ENCODE assay signal across 14 cellular contexts in the genomic region with DNA sequence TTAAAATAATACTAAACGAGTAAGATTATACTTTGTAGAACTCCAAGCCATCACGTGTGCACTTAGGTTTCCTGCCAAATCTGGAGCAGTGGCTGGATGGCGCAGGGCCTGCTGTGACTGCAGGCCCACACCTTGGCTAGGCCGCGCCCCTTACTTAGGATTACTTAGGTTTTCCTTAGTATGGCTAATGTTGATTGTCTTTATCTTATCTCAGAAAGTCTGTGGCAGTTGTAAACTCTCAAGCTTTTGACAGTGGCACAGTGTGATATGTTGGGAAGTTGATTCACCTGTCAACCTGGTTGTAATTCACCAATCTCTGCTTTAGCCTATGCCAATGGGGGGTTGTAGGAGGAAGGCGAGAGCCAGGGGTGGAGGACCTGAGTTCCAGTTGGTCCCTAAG.
DNase-seq lines count a peak whose midpoint lies in the region; ATAC-seq and TF ChIP-seq lines count a peak whose summit lies in the region.
"Had no signal": no experiment of that assay in that cellular context is flagged by ENCODE, and none has a peak within 500 bp of the region (broad histone marks: within the 10 kb centered on the region; RNA-seq: fewer than 3 reads in every experiment).

No MANE protein-coding gene starts in this region.

- ATAC-seq in mucosa of descending colon (peak; percentile 97), HG03196 (IDR thresholded peaks at IDR 0.05; ENCODE audit: unreplicated experiment) (no peak)
- no peak for ATAC-seq in natural killer cell treated with Interleukin-12 subunit alpha and Interleukin-12 subunit beta and Interleukin-15 and Interleukin-18, amount 100 ng/mL, for 72 hours

- no peaks in the 10 kb centered on the region for H3K27me3 Mint-ChIP-seq in Calu3 (ENCODE audit: unreplicated experiment)
- no peaks in the 10 kb centered on the region for H3K27me3 Mint-ChIP-seq in natural killer cell treated with Interleukin-12 subunit alpha and Interleukin-12 subunit beta and Interleukin-15 and Interleukin-18, amount 100 ng/mL, for 72 hours
- no peaks in the 10 kb centered on the region for H3K27me3 Mint-ChIP-seq in activated naive CD4-positive, alpha-beta T cell treated with anti-CD3 and anti-CD28 coated beads, Interleukin-2, amount 10 ng/mL, durations not matched to agents 7 days and 5 days
- H3K27me3 Mint-ChIP-seq: memory B cell had no signal

- peak overlapping the region; percentile 4; the same call in 1 of the 2 replicates for H2AFZ ChIP-seq in MM.1S (ENCODE audit: low read length)

- no peak overlapping the region for H3K4me3 ChIP-seq in MM.1S (ENCODE audit: low read length)
- H3K4me3 ChIP-seq in endocrine pancreas (ENCODE audit: control insufficient read depth, insufficient read depth, low read length) = peak overlapping the region; percentile 44
- no peak overlapping the region for H3K4me3 ChIP-seq in mucosa of descending colon
- H3K4me3 ChIP-seq: BLaER1 treated with 17β-estradiol and CSF1 and Interleukin-3, amounts not matched to agents 10 nM and 100 nM had no signal

- no peaks in the 10 kb centered on the region for H3K9me2 ChIP-seq in MM.1S (replicated peaks; ENCODE audit: insufficient read depth, low read length)

- H3K79me2 ChIP-seq in MM.1S (ENCODE audit: low read length) = no peaks in the 10 kb centered on the region

- H3K4me1 ChIP-seq in MM.1S (ENCODE audit: low read length) (peaks cover 38% of the 10 kb centered on the region), endocrine pancreas (ENCODE audit: control insufficient read depth, insufficient read depth, low read length) (peaks cover 17% of the 10 kb centered on the region), mucosa of descending colon (ENCODE audit: low read depth) (peaks cover 7% of the 10 kb centered on the region)

- peaks cover 14% of the 10 kb centered on the region for H3F3A ChIP-seq in MM.1S (ENCODE audit: insufficient read depth, low read length)

- H3K9me3 Mint-ChIP-seq in Calu3 (ENCODE audit: low read depth, unreplicated experiment) = no peaks in the 10 kb centered on the region
- no peaks in the 10 kb centered on the region for H3K9me3 Mint-ChIP-seq in natural killer cell treated with Interleukin-12 subunit alpha and Interleukin-12 subunit beta and Interleukin-15 and Interleukin-18, amount 100 ng/mL, for 72 hours
- no peaks in the 10 kb centered on the region for H3K9me3 Mint-ChIP-seq in activated naive CD4-positive, alpha-beta T cell treated with anti-CD3 and anti-CD28 coated beads, Interleukin-2, amount 10 ng/mL, durations not matched to agents 7 days and 5 days
- H3K9me3 Mint-ChIP-seq: H9, memory B cell had no signal

- H3K9me3 ChIP-seq in MM.1S (replicated peaks; ENCODE audit: insufficient read depth, low read length) (no peaks in the 10 kb centered on the region), endocrine pancreas (ENCODE audit: control insufficient read depth, low read length) (no peaks in the 10 kb centered on the region), mucosa of descending colon (no peaks in the 10 kb centered on the region)
- H3K9me3 ChIP-seq: BLaER1 treated with 17β-estradiol and CSF1 and Interleukin-3, amounts not matched to agents 10 nM and 100 nM had no signal

- no peaks in the 10 kb centered on the region for H3K27me3 ChIP-seq in MM.1S (replicated peaks; ENCODE audit: insufficient read depth, low read length)
- H3K27me3 ChIP-seq in endocrine pancreas (ENCODE audit: control insufficient read depth, insufficient read depth, low read length) = no peaks in the 10 kb centered on the region
- H3K27me3 ChIP-seq: BLaER1 treated with 17β-estradiol and CSF1 and Interleukin-3, amounts not matched to agents 10 nM and 100 nM had no signal

- H3K4me3 Mint-ChIP-seq in Calu3 (ENCODE audit: low read depth, unreplicated experiment) = no peak overlapping the region
- no peak overlapping the region for H3K4me3 Mint-ChIP-seq in natural killer cell treated with Interleukin-12 subunit alpha and Interleukin-12 subunit beta and Interleukin-15 and Interleukin-18, amount 100 ng/mL, for 72 hours
- no peak overlapping the region for H3K4me3 Mint-ChIP-seq in activated naive CD4-positive, alpha-beta T cell treated with anti-CD3 and anti-CD28 coated beads, Interleukin-2, amount 10 ng/mL, durations not matched to agents 7 days and 5 days
- H3K4me3 Mint-ChIP-seq: H9 had no signal

- H3K4me1 Mint-ChIP-seq in Calu3 (ENCODE audit: low read depth, unreplicated experiment) = peaks cover 23% of the 10 kb centered on the region
- peaks cover 0 to 4% of the 10 kb centered on the region in 2 donors for H3K4me1 Mint-ChIP-seq in natural killer cell treated with Interleukin-12 subunit alpha and Interleukin-12 subunit beta and Interleukin-15 and Interleukin-18, amount 100 ng/mL, for 72 hours (ENCODE audit: low read depth in 2 of 2)
- H3K4me1 Mint-ChIP-seq in activated naive CD4-positive, alpha-beta T cell treated with anti-CD3 and anti-CD28 coated beads, Interleukin-2, amount 10 ng/mL, durations not matched to agents 7 days and 5 days = no peaks in the 10 kb centered on the region

- peak overlapping the region; percentile 53 for H3K27ac Mint-ChIP-seq in Calu3 (ENCODE audit: unreplicated experiment)
- no peak overlapping the region for H3K27ac Mint-ChIP-seq in natural killer cell treated with Interleukin-12 subunit alpha and Interleukin-12 subunit beta and Interleukin-15 and Interleukin-18, amount 100 ng/mL, for 72 hours
- no peak overlapping the region for H3K27ac Mint-ChIP-seq in activated naive CD4-positive, alpha-beta T cell treated with anti-CD3 and anti-CD28 coated beads, Interleukin-2, amount 10 ng/mL, durations not matched to agents 7 days and 5 days
- H3K27ac Mint-ChIP-seq: H9 had no signal

- CTCF ChIA-PET in Calu3 (lab: Charles Lee) = interaction anchor here (0.8 to 1.2 kb wide), 2 partner anchors 14 to 60 kb away, joined by 3 to 5 read pairs; no protein-coding TSS in a partner anchor
- CTCF ChIA-PET in activated naive CD4-positive, alpha-beta T cell treated with anti-CD3 and anti-CD28 coated beads, Interleukin-2, amount 10 ng/mL, durations not matched to agents 7 days and 5 days (lab: Charles Lee) = no interaction called here

- no peaks in the 10 kb centered on the region for H3K36me3 Mint-ChIP-seq in Calu3 (ENCODE audit: insufficient read depth, unreplicated experiment)
- no peaks in the 10 kb centered on the region for H3K36me3 Mint-ChIP-seq in natural killer cell treated with Interleukin-12 subunit alpha and Interleukin-12 subunit beta and Interleukin-15 and Interleukin-18, amount 100 ng/mL, for 72 hours
- no peaks in the 10 kb centered on the region for H3K36me3 Mint-ChIP-seq in activated naive CD4-positive, alpha-beta T cell treated with anti-CD3 and anti-CD28 coated beads, Interleukin-2, amount 10 ng/mL, durations not matched to agents 7 days and 5 days

- BruUV-seq in Calu3 (replicated peaks; lab: Mats Ljungman, UMichigan) = no TSS peak

- DNase-seq in Calu3 (peak; percentile 48), MM.1S (no peak), mucosa of descending colon (peak; percentile 61 to 76 (median 73)), midbrain (lab: John Stamatoyannopoulos, UW) (no peak)
- no peak for DNase-seq in natural killer cell treated with Interleukin-12 subunit alpha and Interleukin-12 subunit beta and Interleukin-15 and Interleukin-18, amount 100 ng/mL, for 72 hours (ENCODE audit: low spot score)
- no peak for DNase-seq in activated naive CD4-positive, alpha-beta T cell treated with anti-CD3 and anti-CD28 coated beads, Interleukin-2, amount 10 ng/mL, durations not matched to agents 7 days and 5 days
- DNase-seq: activated T-cell treated with anti-CD3 and anti-CD28 coated beads for 4 hours, amygdala, H9, NCI-H1092 had no signal

- H3K4me2 ChIP-seq in MM.1S (ENCODE audit: low read depth, low read length) = peak overlapping the region; percentile 88
- H3K4me2 ChIP-seq: BLaER1 treated with 17β-estradiol and CSF1 and Interleukin-3, amounts not matched to agents 10 nM and 100 nM had no signal

- TF ChIP-seq CTCF in Calu3 (IDR thresholded peaks at IDR 0.05; ENCODE audit: unreplicated experiment) = no peak
- no peak for TF ChIP-seq CTCF in MM.1S (IDR thresholded peaks at IDR 0.05; ENCODE audit: low read length)
- no peak for TF ChIP-seq CTCF in mucosa of descending colon (IDR thresholded peaks at IDR 0.05)

- H3K36me3 ChIP-seq in MM.1S (replicated peaks; ENCODE audit: insufficient read depth, low read length) (no peaks in the 10 kb centered on the region), endocrine pancreas (ENCODE audit: control insufficient read depth, insufficient read depth, low read length) (no peaks in the 10 kb centered on the region), mucosa of descending colon (ENCODE audit: low read depth) (no peaks in the 10 kb centered on the region)

- H4K20me1 ChIP-seq in MM.1S (ENCODE audit: insufficient read depth, low read length) = no peaks in the 10 kb centered on the region
- H4K20me1 ChIP-seq: BLaER1 treated with 17β-estradiol and CSF1 and Interleukin-3, amounts not matched to agents 10 nM and 100 nM had no signal

- intact Hi-C loops in Calu3 (cut with micrococcal nuclease; ENCODE audit: unreplicated experiment) (no loop called here), mucosa of descending colon (cut with DNase I, micrococcal nuclease) (no loop called here)

- peak overlapping the region; percentile 63 for H3K27ac ChIP-seq in MM.1S (ENCODE audit: low read length)
- H3K27ac ChIP-seq: BLaER1 treated with 17β-estradiol and CSF1 and Interleukin-3, amounts not matched to agents 10 nM and 100 nM had no signal

- no peak overlapping the region for H3K9ac ChIP-seq in MM.1S (ENCODE audit: low read length)
- H3K9ac ChIP-seq in endocrine pancreas (ENCODE audit: control insufficient read depth, insufficient read depth, low read length) = no peak overlapping the region
- H3K9ac ChIP-seq: BLaER1 treated with 17β-estradiol and CSF1 and Interleukin-3, amounts not matched to agents 10 nM and 100 nM had no signal

Comparison
In these comparisons a context has a peak if more than half of its experiments do, and no peak if none do; other contexts are left out.
1. DNase-seq: peak in Calu3 (single experiment) and mucosa of descending colon (3 of 3); none in MM.1S (single experiment), natural killer cell treated with Interleukin-12 subunit alpha and Interleukin-12 subunit beta and Interleukin-15 and Interleukin-18, amount 100 ng/mL, for 72 hours (single experiment), midbrain (single experiment) and activated naive CD4-positive, alpha-beta T cell treated with anti-CD3 and anti-CD28 coated beads, Interleukin-2, amount 10 ng/mL, durations not matched to agents 7 days and 5 days (single experiment).